Comparison of ENCODE assay signal across 8 cellular contexts in genomic region chr10:98415710-98416077, GRCh38. TPM values are rescaled to one million over a fixed set of nuclear protein-coding genes. Genes with fewer than 3 reads are reported as not detected.
DNase-seq lines count a peak whose midpoint lies in the region; ATAC-seq and TF ChIP-seq lines count a peak whose summit lies in the region.

No MANE protein-coding gene starts in this region.

- H3K36me3 ChIP-seq in psoas muscle (ENCODE audit: insufficient read depth in 1 of 2, low read depth in 1 of 2), result peaks cover 0 to 34% of the 10 kb centered on the region in 2 donors

- H3K4me1 ChIP-seq in psoas muscle, result peaks cover 17% of the 10 kb centered on the region

- peak; percentile 30 for DNase-seq in COLO829 (ENCODE audit: low spot score)
- peak; percentile 6 for DNase-seq in NCI-H2227 treated with DMSO at 0.1 percent for 48 hours (lab: John Stamatoyannopoulos, UW)
- DNase-seq in epithelial cell of prostate (ENCODE audit: low read depth, low spot score), result no peak
- no peak for DNase-seq in psoas muscle
- no peak for DNase-seq in NCI-H1436 treated with DMSO at 0.1 percent for 48 hours (lab: John Stamatoyannopoulos, UW)
- DNase-seq in effector CD8-positive, alpha-beta T cell (lab: John Stamatoyannopoulos, UW), result no peak

- no peaks in the 10 kb centered on the region for H3K9me3 ChIP-seq in psoas muscle

- peak overlapping the region; percentile 38 for H3K27ac ChIP-seq in epithelial cell of prostate
- H3K27ac ChIP-seq in psoas muscle, result peak overlapping the region; percentile 67

- WGBS in psoas muscle, 3 donors, result 54 to 59% (median 55%) methylated on average over 8 of the region's 8 CpGs

- ATAC-seq in psoas muscle, result no peak
- ATAC-seq in HG03196 (IDR thresholded peaks at IDR 0.05; ENCODE audit: unreplicated experiment), result no peak
- no peak for ATAC-seq in HG03565 (IDR thresholded peaks at IDR 0.05; ENCODE audit: unreplicated experiment)

- intact Hi-C loops in psoas muscle (cut with DNase I), result no loop called here

- TF ChIP-seq CTCF in psoas muscle (IDR thresholded peaks at IDR 0.05), result no peak

- no peak overlapping the region for H3K4me3 ChIP-seq in psoas muscle

- no peaks in the 10 kb centered on the region for H3K27me3 ChIP-seq in psoas muscle (ENCODE audit: insufficient read depth in 3 of 3, low read length in 2 of 3)

RNA-seq across cellular contexts. Expression of gene PYROXD2, which starts 0.7 kb away (rescaled TPM):
- total RNA-seq in psoas muscle, result 10 to 100 TPM in 1 of 4 donors, 1 to 10 TPM in 3; 1.7 to 13.2 (median 3.8) TPM
- 1 to 10 TPM in 2 of 3 donors, under 1 TPM in 1; 0.46 to 1.6 (median 1.2) TPM for polyA plus RNA-seq in psoas muscle

RNA-seq across cellular contexts. Expression of gene HPS1, which starts 31.0 kb away (rescaled TPM):
- total RNA-seq in psoas muscle, result 10 to 100 TPM; 11.5 to 17.7 (median 16.0) TPM
- 10 to 100 TPM; 11.6 to 29.1 (median 12.2) TPM for polyA plus RNA-seq in psoas muscle

Comparison
In these comparisons a context has a peak if more than half of its experiments do, and no peak if none do; other contexts are left out.
1. DNase-seq: peak in COLO829 (single experiment) and NCI-H2227 treated with DMSO at 0.1 percent for 48 hours (single experiment); none in epithelial cell of prostate (single experiment), psoas muscle (0 of 2), NCI-H1436 treated with DMSO at 0.1 percent for 48 hours (single experiment) and effector CD8-positive, alpha-beta T cell (single experiment).